In genomic region chr6:29665942-29666825, GRCh38 we compare ENCODE assay signal across 26 cellular contexts. TPM values are rescaled to one million over a fixed set of nuclear protein-coding genes. Genes with fewer than 3 reads are reported as not detected.
DNase-seq lines count a peak whose midpoint lies in the region; ATAC-seq and TF ChIP-seq lines count a peak whose summit lies in the region.
"Had no signal": no experiment of that assay in that cellular context is flagged by ENCODE, and none has a peak within 500 bp of the region (broad histone marks: within the 10 kb centered on the region; RNA-seq: fewer than 3 reads in every experiment).

No MANE protein-coding gene starts in this region.

- H3K4me2 ChIP-seq in neural progenitor cell, result peak overlapping the region; percentile 62

- H3K79me2 ChIP-seq in neural progenitor cell (ENCODE audit: low read depth), result no peaks in the 10 kb centered on the region

- no peaks in the 10 kb centered on the region for H3K36me3 ChIP-seq in ES-I3 (ENCODE audit: insufficient read depth, low read length)
- no peaks in the 10 kb centered on the region for H3K36me3 ChIP-seq in HUES6 (ENCODE audit: control insufficient read depth, insufficient read depth, low read length)
- no peaks in the 10 kb centered on the region for H3K36me3 ChIP-seq in heart right ventricle
- no peaks in the 10 kb centered on the region for H3K36me3 ChIP-seq in neural progenitor cell

- H3K27me3 Mint-ChIP-seq in neural progenitor cell (ENCODE audit: insufficient read depth, low read depth), result peaks cover 8% of the 10 kb centered on the region

- peak overlapping the region; percentile 45 for H2AFZ ChIP-seq in neural progenitor cell (replicated peaks)

- H3K27ac ChIP-seq in HUES6 (ENCODE audit: low read depth, low read length) (peak overlapping the region; percentile 87), heart right ventricle (peak overlapping the region in 1 of 10 donors; percentile 3), neural progenitor cell (peak overlapping the region; percentile 75), dorsolateral prefrontal cortex (peak overlapping the region in 26 of 59 donors; percentile 3 to 73 (median 52))
- H3K27ac ChIP-seq: skin epidermis, VCaP had no signal

- WGBS in heart right ventricle, 2 donors, result 69 to 70% methylated on average over 8 of the region's 8 CpGs

- H3K4me3 Mint-ChIP-seq in neural progenitor cell, result no peak overlapping the region
- H3K4me3 Mint-ChIP-seq: activated CD4-positive, alpha-beta T cell treated with anti-CD3 and anti-CD28 coated beads, Interleukin-2, amount 10 ng/mL, durations not matched to agents 24 days and 14 days; activated T-cell treated with anti-CD3 and anti-CD28 coated beads, Interleukin-2, amount 50 U/mL, for 24 hours; type B pancreatic cell had no signal

- H3K27ac Mint-ChIP-seq in neural progenitor cell, result no peak overlapping the region
- H3K27ac Mint-ChIP-seq: activated CD4-positive, alpha-beta T cell treated with anti-CD3 and anti-CD28 coated beads, Interleukin-2, amount 10 ng/mL, durations not matched to agents 24 days and 14 days; activated T-cell treated with anti-CD3 and anti-CD28 coated beads, Interleukin-2, amount 50 U/mL, for 24 hours; type B pancreatic cell had no signal

- peaks cover 8% of the 10 kb centered on the region; the same call in 1 of the 2 replicates for H3K27me3 ChIP-seq in HUES6 (ENCODE audit: control insufficient read depth, insufficient read depth, low read length)
- peaks cover 0 to 58% (median 17%) of the 10 kb centered on the region in 7 donors for H3K27me3 ChIP-seq in heart right ventricle
- no peaks in the 10 kb centered on the region for H3K27me3 ChIP-seq in neural progenitor cell
- peaks cover 0 to 31% (median 6%) of the 10 kb centered on the region in 45 donors for H3K27me3 ChIP-seq in dorsolateral prefrontal cortex

- H4K20me1 ChIP-seq in neural progenitor cell (ENCODE audit: low read depth), result no peaks in the 10 kb centered on the region

- intact Hi-C loops in heart right ventricle (cut with DNase I), result no loop called here
- intact Hi-C loops in dorsolateral prefrontal cortex (cut with DNase I), result no loop called here

- ATAC-seq in heart right ventricle, result peak in 7 of 8 donors; percentile 55 to 83 (median 73)
- no peak for ATAC-seq in GM21723 (IDR thresholded peaks at IDR 0.05; ENCODE audit: unreplicated experiment)
- ATAC-seq: HCT116, left colon had no signal

- H3K9me3 ChIP-seq in ES-I3 (ENCODE audit: control insufficient read depth, insufficient read depth, low read length) (no peaks in the 10 kb centered on the region), HUES6 (ENCODE audit: control insufficient read depth, insufficient read depth, low read depth, low read length) (no peaks in the 10 kb centered on the region), heart right ventricle (no peaks in the 10 kb centered on the region), neural progenitor cell (ENCODE audit: low read depth) (no peaks in the 10 kb centered on the region)

- TF ChIP-seq CTCF in heart right ventricle (IDR thresholded peaks at IDR 0.05), result no peak
- no peak for TF ChIP-seq CTCF in neural progenitor cell (IDR thresholded peaks at IDR 0.05)
- no peak for TF ChIP-seq CTCF in dorsolateral prefrontal cortex (IDR thresholded peaks at IDR 0.05 in 54 of 56, conservative IDR thresholded peaks at IDR 0.05 in 2 of 56; ENCODE audit: low read depth in 1 of 56, partially characterized antibody in 56 of 56)

- H3K4me3 ChIP-seq in HUES6 (ENCODE audit: low read depth, low read length), result peak overlapping the region; percentile 33
- no peak overlapping the region for H3K4me3 ChIP-seq in heart right ventricle
- H3K4me3 ChIP-seq in neural progenitor cell, result peak overlapping the region; percentile 10
- H3K4me3 ChIP-seq in dorsolateral prefrontal cortex, result peak overlapping the region in 5 of 59 donors; percentile 2 to 31 (median 15)
- H3K4me3 ChIP-seq: skin epidermis had no signal

- peaks cover 43% of the 10 kb centered on the region for H3F3A ChIP-seq in neural progenitor cell (ENCODE audit: low read depth)

- H3K9ac ChIP-seq in ES-I3 (ENCODE audit: low read depth, low read length), result peak overlapping the region; percentile 43
- peak overlapping the region; percentile 81 for H3K9ac ChIP-seq in HUES6 (ENCODE audit: low read length)
- no peak overlapping the region for H3K9ac ChIP-seq in neural progenitor cell

- H3K4me1 Mint-ChIP-seq in neural progenitor cell, result peaks cover 9% of the 10 kb centered on the region
- H3K4me1 Mint-ChIP-seq: activated CD4-positive, alpha-beta T cell treated with anti-CD3 and anti-CD28 coated beads, Interleukin-2, amount 10 ng/mL, durations not matched to agents 24 days and 14 days had no signal

- peaks cover 45% of the 10 kb centered on the region for H3K4me1 ChIP-seq in ES-I3 (ENCODE audit: insufficient read depth, low read length)
- H3K4me1 ChIP-seq in HUES6 (ENCODE audit: control insufficient read depth, insufficient read depth, low read length), result peaks cover 54% of the 10 kb centered on the region
- peaks cover 0 to 9% (median 0%) of the 10 kb centered on the region in 9 donors for H3K4me1 ChIP-seq in heart right ventricle
- peaks cover 44% of the 10 kb centered on the region for H3K4me1 ChIP-seq in neural progenitor cell

- no peaks in the 10 kb centered on the region for H3K36me3 Mint-ChIP-seq in neural progenitor cell
- H3K36me3 Mint-ChIP-seq: type B pancreatic cell had no signal

- H3K9me3 Mint-ChIP-seq in neural progenitor cell, result peaks cover 2% of the 10 kb centered on the region
- H3K9me3 Mint-ChIP-seq: activated CD4-positive, alpha-beta T cell treated with anti-CD3 and anti-CD28 coated beads, Interleukin-2, amount 10 ng/mL, durations not matched to agents 24 days and 14 days; activated T-cell treated with anti-CD3 and anti-CD28 coated beads, Interleukin-2, amount 50 U/mL, for 24 hours; type B pancreatic cell had no signal

- peak in 1 of 2 donors; percentile 16 for DNase-seq in heart right ventricle
- no peak for DNase-seq in neural progenitor cell (ENCODE audit: low spot score)
- no peak for DNase-seq in dorsolateral prefrontal cortex
- no peak for DNase-seq in SKM-1 (lab: John Stamatoyannopoulos, UW; ENCODE audit: unreplicated experiment)
- DNase-seq: activated CD4-positive, alpha-beta T cell treated with anti-CD3 and anti-CD28 coated beads, Interleukin-2, amount 10 ng/mL, durations not matched to agents 24 days and 14 days; activated gamma-delta T cell treated with Interleukin-2 at 50 U/mL for 16 hours; activated T-cell treated with anti-CD3 and anti-CD28 coated beads, Interleukin-2, amount 50 U/mL, for 24 hours; cerebellar nuclear complex; Karpas-422; left colon; mesenchymal stem cell; NCI-H146; NCI-H446 treated with DMSO at 0.1 percent for 48 hours; nucleus accumbens; SHP77 treated with DMSO at 0.1 percent for 48 hours; SW 1271; T-helper 9 cell had no signal

RNA-seq across cellular contexts. Expression of gene MOG, which starts 9.3 kb away (rescaled TPM):
- total RNA-seq in heart right ventricle, result 10 to 100 TPM in 2 of 10 donors, 1 to 10 TPM in 8; 1.6 to 13.6 (median 3.2) TPM
- polyA plus RNA-seq in heart right ventricle, result 1 to 10 TPM in 1 of 2 donors, under 1 TPM in 1; 0.19 to 3.1 TPM
- total RNA-seq in neural progenitor cell (ENCODE audit: low replicate concordance), result not detected in 2 replicates
- total RNA-seq in dorsolateral prefrontal cortex, result 100 to 1,000 TPM in 93 of 120 experiments, 10 to 100 TPM in 27; 23.2 to 788 (median 170) TPM
- total RNA-seq: activated CD4-positive, alpha-beta T cell treated with anti-CD3 and anti-CD28 coated beads, Interleukin-2, amount 10 ng/mL, durations not matched to agents 24 days and 14 days; glomerular endothelial cell; left colon had no signal
- polyA plus RNA-seq: BJ had no signal

RNA-seq across cellular contexts. Expression of gene ZFP57, which starts 14.8 kb away (rescaled TPM):
- total RNA-seq in heart right ventricle, result 10 to 100 TPM in 1 of 10 donors, 1 to 10 TPM in 2, under 1 TPM in 1, not detected in 6; 0.53 to 14.7 (median 6.0) TPM
- under 1 TPM in 1 of 2 donors, not detected in 1; 0.06 TPM for polyA plus RNA-seq in heart right ventricle
- total RNA-seq in neural progenitor cell (ENCODE audit: low replicate concordance), result not detected in 2 replicates
- under 1 TPM in 16 of 120 experiments, not detected in 104; 0.24 to 0.82 (median 0.47) TPM for total RNA-seq in dorsolateral prefrontal cortex
- total RNA-seq: glomerular endothelial cell, left colon had no signal

RNA-seq across cellular contexts. Expression of gene GABBR1, which starts 33.2 kb away (rescaled TPM):
- total RNA-seq in heart right ventricle (10 to 100 TPM; 10.2 to 31.0 (median 18.2) TPM), neural progenitor cell (ENCODE audit: low replicate concordance) (25.4 and 37.4 TPM in 2 replicates), dorsolateral prefrontal cortex (100 to 1,000 TPM; 180 to 458 (median 348) TPM)
- 10 to 100 TPM; 10.4 to 41.3 TPM for polyA plus RNA-seq in heart right ventricle

RNA-seq across cellular contexts. Expression of gene HLA-F, which starts 57.0 kb away (rescaled TPM):
- total RNA-seq in heart right ventricle, result 100 to 1,000 TPM in 1 of 10 donors, 10 to 100 TPM in 9; 24.0 to 191 (median 31.6) TPM
- 100 to 1,000 TPM in 1 of 2 donors, 10 to 100 TPM in 1; 61.7 to 105 TPM for polyA plus RNA-seq in heart right ventricle
- total RNA-seq in neural progenitor cell (ENCODE audit: low replicate concordance), result 0.56 TPM in 1 of 2 replicates, not detected in the other
- 10 to 100 TPM in 118 of 120 experiments, 1 to 10 TPM in 2; 9.3 to 64.7 (median 26.2) TPM for total RNA-seq in dorsolateral prefrontal cortex

Comparison
In these comparisons a context has a peak if more than half of its experiments do, and no peak if none do; other contexts are left out.
1. H3K4me3 ChIP-seq: peak in HUES6 (single experiment) and neural progenitor cell (single experiment); none in heart right ventricle (0 of 10).